ENCODE assay signal across 20 cellular contexts in the genomic region with DNA sequence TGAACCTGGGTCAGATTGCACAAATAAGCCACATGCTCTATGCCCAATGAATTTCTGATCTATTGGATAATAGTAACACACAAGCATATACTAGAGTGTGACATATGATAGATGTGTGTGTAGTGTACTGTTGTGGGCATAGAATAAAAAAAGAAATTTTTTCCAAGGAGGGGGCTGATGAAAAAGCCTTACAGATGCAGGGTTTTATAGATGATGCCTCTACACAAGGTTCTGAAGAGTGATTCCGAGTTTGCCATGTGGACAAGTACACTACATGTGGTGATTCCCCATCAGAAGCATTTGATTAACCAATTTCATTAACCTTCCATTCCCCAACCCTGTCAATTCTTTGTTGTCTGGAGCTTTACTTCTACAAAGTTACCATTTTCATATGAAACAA. TPM values are rescaled to one million over a fixed set of nuclear protein-coding genes. Genes with fewer than 3 reads are reported as not detected.
DNase-seq lines count a peak whose midpoint lies in the region; TF ChIP-seq lines count a peak whose summit lies in the region.
"Had no signal": no experiment of that assay in that cellular context is flagged by ENCODE, and none has a peak within 500 bp of the region (broad histone marks: within the 10 kb centered on the region; RNA-seq: fewer than 3 reads in every experiment).

No MANE protein-coding gene starts in this region.

- H3K27ac ChIP-seq in DOHH2 (ENCODE audit: low read depth, low read length) (peak overlapping the region; percentile 87), SJSA1 (no peak overlapping the region), subcutaneous abdominal adipose tissue (ENCODE audit: low read depth, low read length) (peak overlapping the region; percentile 85)
- H3K27ac ChIP-seq: 22Rv1; A549; BLaER1 treated with 17β-estradiol and CSF1 and Interleukin-3, amounts not matched to agents 10 nM and 100 nM; C4-2B had no signal

- H3K9me2 ChIP-seq in DOHH2 (replicated peaks; ENCODE audit: control insufficient read depth, low read length), result no peaks in the 10 kb centered on the region

- H3K4me3 ChIP-seq in DOHH2 (ENCODE audit: low read length) (peak overlapping the region; percentile 14; the same call in 1 of the 2 replicates), SJSA1 (no peak overlapping the region), subcutaneous abdominal adipose tissue (ENCODE audit: low read depth in 1 of 5, low read length in 5 of 5) (no peak overlapping the region)
- H3K4me3 ChIP-seq: A549; BLaER1 treated with 17β-estradiol and CSF1 and Interleukin-3, amounts not matched to agents 10 nM and 100 nM; GM12878 had no signal

- peaks cover 55% of the 10 kb centered on the region for H3K79me2 ChIP-seq in DOHH2 (ENCODE audit: control insufficient read depth, low read length)

- DNase-seq in SJSA1 (ENCODE audit: low read depth in 1 of 2, low spot score in 2 of 2) (peak; percentile 56 to 67), NCI-H1092 treated with DMSO at 0.1 percent for 48 hours (lab: John Stamatoyannopoulos, UW) (no peak), retina (no peak)
- DNase-seq: AML-193; Caco-2; Calu3; CD4-positive, alpha-beta T cell; CD8-positive, alpha-beta T cell; DMS79 treated with DMSO at 0.1 percent for 48 hours; EL; GDM1 had no signal

- no peak for TF ChIP-seq CTCF in DOHH2 (IDR thresholded peaks at IDR 0.05; ENCODE audit: low read depth, low read length, poor library complexity, severe bottlenecking)

- H3K27me3 ChIP-seq in DOHH2 (ENCODE audit: control insufficient read depth, low read length), result no peaks in the 10 kb centered on the region
- peaks cover 97% of the 10 kb centered on the region for H3K27me3 ChIP-seq in SJSA1 (replicated peaks)
- H3K27me3 ChIP-seq in subcutaneous abdominal adipose tissue (ENCODE audit: control insufficient read depth in 5 of 5, insufficient read depth in 4 of 5, low read length in 5 of 5), result no peaks in the 10 kb centered on the region
- H3K27me3 ChIP-seq: BLaER1 treated with 17β-estradiol and CSF1 and Interleukin-3, amounts not matched to agents 10 nM and 100 nM had no signal

- peak overlapping the region; percentile 62 for H3K4me2 ChIP-seq in DOHH2 (ENCODE audit: low read length)
- H3K4me2 ChIP-seq: A549 had no signal

- H3K9ac ChIP-seq in subcutaneous abdominal adipose tissue (ENCODE audit: low read length in 5 of 5), result no peak overlapping the region
- H3K9ac ChIP-seq: BLaER1 treated with 17β-estradiol and CSF1 and Interleukin-3, amounts not matched to agents 10 nM and 100 nM had no signal

- H3K9me3 ChIP-seq in DOHH2 (ENCODE audit: control insufficient read depth, insufficient read depth, low read length) (no peaks in the 10 kb centered on the region), SJSA1 (replicated peaks) (no peaks in the 10 kb centered on the region; the same call in 1 of the 2 replicates), subcutaneous abdominal adipose tissue (ENCODE audit: control insufficient read depth in 5 of 5, low read length in 5 of 5) (no peaks in the 10 kb centered on the region)
- H3K9me3 ChIP-seq: A549, Caco-2 had no signal

- H3K4me1 ChIP-seq in DOHH2 (ENCODE audit: control insufficient read depth, low read length) (peaks cover 100% of the 10 kb centered on the region), SJSA1 (replicated peaks) (no peaks in the 10 kb centered on the region), subcutaneous abdominal adipose tissue (ENCODE audit: control insufficient read depth in 5 of 5, insufficient read depth in 5 of 5, low read length in 5 of 5) (peaks cover 8 to 30% (median 29%) of the 10 kb centered on the region in 5 donors)
- H3K4me1 ChIP-seq: A549, Caco-2 had no signal

- no peaks in the 10 kb centered on the region for H4K20me1 ChIP-seq in DOHH2 (ENCODE audit: control insufficient read depth, insufficient read depth, low read depth, low read length)

- peaks cover 16% of the 10 kb centered on the region for H3K36me3 ChIP-seq in DOHH2 (ENCODE audit: control insufficient read depth, low read length)
- no peaks in the 10 kb centered on the region for H3K36me3 ChIP-seq in SJSA1
- peaks cover 9 to 38% (median 25%) of the 10 kb centered on the region in 5 donors for H3K36me3 ChIP-seq in subcutaneous abdominal adipose tissue (ENCODE audit: control insufficient read depth in 5 of 5, insufficient read depth in 5 of 5, low read length in 5 of 5)

- H3F3A ChIP-seq in DOHH2 (ENCODE audit: control insufficient read depth, insufficient read depth), result peaks cover 33% of the 10 kb centered on the region

RNA-seq across cellular contexts. Expression of gene CPM, which starts 45.3 kb away (rescaled TPM):
- total RNA-seq in SJSA1 (2014; rRNA removed; shearing (Covaris generic)), result 72.6 and 74.4 TPM in 2 replicates
- total RNA-seq: A172, G401 had no signal

Comparison
In these comparisons a context has a peak if more than half of its experiments do, and no peak if none do; other contexts are left out.
1. DNase-seq: peak in SJSA1 (2 of 2); none in NCI-H1092 treated with DMSO at 0.1 percent for 48 hours (single experiment) and retina (single experiment).